In the genomic region with DNA sequence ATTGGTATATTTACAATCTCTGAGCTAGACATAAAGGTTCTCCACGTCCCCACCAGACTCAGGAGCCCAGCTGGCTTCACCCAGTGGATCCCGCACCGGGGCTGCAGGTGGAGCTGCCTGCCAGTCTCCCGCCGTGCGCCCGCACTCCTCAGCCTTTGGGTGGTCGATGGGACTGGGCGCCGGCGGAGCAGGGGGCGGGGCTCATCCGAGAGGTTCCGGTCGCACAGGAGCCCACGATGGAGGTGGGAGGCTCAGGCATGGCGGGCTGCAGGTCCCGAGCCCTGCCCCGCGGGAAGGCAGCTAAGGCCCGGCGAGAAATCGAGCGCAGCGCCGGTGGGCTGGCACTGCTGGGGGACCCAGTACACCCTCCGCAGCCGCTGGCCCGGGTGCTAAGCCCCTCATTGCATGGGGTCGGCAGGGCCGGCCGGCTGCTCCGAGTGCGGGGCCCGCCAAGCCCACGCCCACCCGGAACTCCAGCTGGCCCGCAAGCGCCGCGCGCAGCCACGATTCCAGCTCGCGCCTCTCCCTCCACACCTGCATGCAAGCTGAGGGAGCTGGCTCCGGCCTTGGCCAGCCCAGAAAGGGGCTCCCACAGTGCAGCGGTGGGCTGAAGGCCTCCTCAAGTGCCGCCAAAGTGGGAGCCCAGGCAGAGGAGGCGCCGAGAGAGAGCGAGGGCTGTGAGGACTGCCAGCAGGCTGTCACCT, we compare ENCODE assay signal across 7 cellular contexts.
A peak's percentile ranks its signal among the peaks of the same experiment; 100 is the strongest.
DNase-seq lines count a peak whose midpoint lies in the region; FAIRE-seq and TF ChIP-seq lines count a peak whose summit lies in the region.
"Not testable (repeated sequence)": the region's sequence is repeated elsewhere in the genome, so short reads cannot be mapped to it uniquely, and the experiment has no call there.

No MANE protein-coding gene starts in this region.

- H3K9me3 Mint-ChIP-seq in astrocyte (ENCODE audit: unreplicated experiment); endothelial cell (ENCODE audit: unreplicated experiment): not testable (repeated sequence)

- not testable (repeated sequence) for H3K27ac ChIP-seq in HUES64 (ENCODE audit: low read depth, low read length); astrocyte (ENCODE audit: low read depth, low read length); testis

- H3K4me1 Mint-ChIP-seq in astrocyte (ENCODE audit: low read depth, unreplicated experiment); endothelial cell (ENCODE audit: unreplicated experiment): not testable (repeated sequence)

- 95% methylated on average over 51 of the region's 51 CpGs for WGBS in HUES64
- WGBS in testis, 2 donors = 59 to 83% methylated on average over 10 to 39 of the region's 51 CpGs

- not testable (repeated sequence) for H4K20me1 ChIP-seq in astrocyte (ENCODE audit: insufficient read depth, low read length)

- not testable (repeated sequence) for H3K79me2 ChIP-seq in astrocyte (ENCODE audit: insufficient read depth, low read length)

- not testable (repeated sequence) for H3K27me3 Mint-ChIP-seq in astrocyte (ENCODE audit: low read depth, unreplicated experiment); endothelial cell (ENCODE audit: unreplicated experiment)

- H3K27me3 ChIP-seq in HUES64 (ENCODE audit: insufficient read depth, low read length); astrocyte (ENCODE audit: insufficient read depth, low read length); kidney epithelial cell (ENCODE audit: control insufficient read depth, insufficient read depth, low read length); testis: not testable (repeated sequence)

- not testable (repeated sequence) for H3K4me2 ChIP-seq in astrocyte (ENCODE audit: low read length)

- H3K36me3 ChIP-seq in HUES64 (ENCODE audit: insufficient read depth, low read length); astrocyte (ENCODE audit: insufficient read depth, low read length); kidney epithelial cell (ENCODE audit: control insufficient read depth, insufficient read depth, low read length); testis (ENCODE audit: low read depth, missing control alignments): not testable (repeated sequence)

- intact Hi-C loops in testis (cut with DNase I; ENCODE audit: low total_unique reads) = not testable (repeated sequence)

- not testable (repeated sequence) for TF ChIP-seq CTCF in astrocyte (IDR thresholded peaks at IDR 0.05; ENCODE audit: insufficient read depth, low read depth, low read length); endothelial cell (IDR thresholded peaks at IDR 0.05; ENCODE audit: unreplicated experiment); kidney epithelial cell (IDR thresholded peaks at IDR 0.05; ENCODE audit: insufficient read depth, low read length, poor library complexity, severe bottlenecking); testis (IDR thresholded peaks at IDR 0.05)

- not testable (repeated sequence) for H3K9me3 ChIP-seq in HUES64 (ENCODE audit: insufficient read depth, low read depth, low read length); astrocyte (ENCODE audit: insufficient read depth, low read depth, low read length); testis

- H3K4me1 ChIP-seq in HUES64 (ENCODE audit: insufficient read depth, low read length); astrocyte (ENCODE audit: insufficient read depth, low read length); testis: not testable (repeated sequence)

- H3K9ac ChIP-seq in HUES64 (ENCODE audit: low read depth, low read length); astrocyte (ENCODE audit: low read length): not testable (repeated sequence)

- H2AFZ ChIP-seq in astrocyte (ENCODE audit: low read depth, low read length) = not testable (repeated sequence)

- not testable (repeated sequence) for FAIRE-seq in astrocyte (lab: Jason Lieb, UNC)

- not testable (repeated sequence) for H3K27ac Mint-ChIP-seq in astrocyte (ENCODE audit: unreplicated experiment); endothelial cell (ENCODE audit: unreplicated experiment)

- H3K36me3 Mint-ChIP-seq in astrocyte (ENCODE audit: low read depth, unreplicated experiment); endothelial cell (ENCODE audit: low read depth, unreplicated experiment): not testable (repeated sequence)

- peak overlapping the region; percentile 21; the same call in 1 of the 2 replicates for H3K4me3 ChIP-seq in HUES64 (ENCODE audit: low read length)
- H3K4me3 ChIP-seq in astrocyte (ENCODE audit: insufficient read depth, low read depth, low read length) = not testable (repeated sequence)
- H3K4me3 ChIP-seq in kidney epithelial cell (ENCODE audit: low read depth, low read length) = peak overlapping the region; percentile 24
- H3K4me3 ChIP-seq in testis = peak overlapping the region; percentile 26 to 38

- TF ChIP-seq POLR2A in testis (IDR thresholded peaks at IDR 0.05) = not testable (repeated sequence)

- DNase-seq in ELF-1 (ENCODE audit: low read depth, low spot score) (peak; percentile 60), NCI-H748 treated with DMSO at 0.1 percent for 48 hours (lab: John Stamatoyannopoulos, UW) (peak; percentile 7), endothelial cell (ENCODE audit: low spot score) (peak; percentile 33), testis (peak; percentile 32)
- DNase-seq in astrocyte (ENCODE audit: low read depth); kidney epithelial cell (ENCODE audit: low read depth): not testable (repeated sequence)

- H3K4me3 Mint-ChIP-seq in astrocyte (ENCODE audit: unreplicated experiment) = peak overlapping the region; percentile 76
- peak overlapping the region; percentile 77 for H3K4me3 Mint-ChIP-seq in endothelial cell (ENCODE audit: unreplicated experiment)
